Comparison of ENCODE assay signal across 8 cellular contexts in genomic region chr16:25066747-25067631, GRCh38. TPM values are rescaled to one million over a fixed set of nuclear protein-coding genes. Genes with fewer than 3 reads are reported as not detected.
DNase-seq lines count a peak whose midpoint lies in the region; ATAC-seq and TF ChIP-seq lines count a peak whose summit lies in the region.

No MANE protein-coding gene starts in this region.

- peak overlapping the region; percentile 93 for H3K4me3 ChIP-seq in CD8-positive, alpha-beta memory T cell (ENCODE audit: low read length)
- H3K4me3 ChIP-seq in PC-9 (peak overlapping the region; percentile 97), esophagus squamous epithelium (peak overlapping the region; percentile 56 to 97 (median 70)), muscle layer of duodenum (ENCODE audit: low read depth in 1 of 2, low read length in 2 of 2) (peak overlapping the region; percentile 58 to 99)

- H4K20me1 ChIP-seq in PC-9 (ENCODE audit: insufficient read depth): no peaks in the 10 kb centered on the region

- H3K4me3 Mint-ChIP-seq in CD8-positive, alpha-beta memory T cell: peak overlapping the region; percentile 76 to 95 (median 87)
- peak overlapping the region; percentile 87 to 95 for H3K4me3 Mint-ChIP-seq in activated T-cell treated with anti-CD3 and anti-CD28 coated beads, Interleukin-2, amount 50 U/mL, for 72 hours

- WGBS in esophagus squamous epithelium, 2 donors: 0 to 2% methylated on average over 8 to 11 of the region's 63 CpGs

- no peaks in the 10 kb centered on the region for H3K79me2 ChIP-seq in PC-9 (ENCODE audit: low read depth)

- peak; percentile 77 to 91 (median 82) for DNase-seq in CD8-positive, alpha-beta memory T cell
- DNase-seq in HS-27A (ENCODE audit: low read depth): peak; percentile 24
- peak; percentile 38 to 81 for DNase-seq in PC-9
- peak; percentile 90 for DNase-seq in activated T-cell treated with anti-CD3 and anti-CD28 coated beads, Interleukin-2, amount 50 U/mL, for 72 hours
- DNase-seq in esophagus squamous epithelium (lab: John Stamatoyannopoulos, UW): no peak
- DNase-seq in stimulated activated CD8-positive, alpha-beta memory T cell treated with anti-CD3 and anti-CD28 coated beads, Interleukin-7, amount 100 ng/mL, for 24 hours (ENCODE audit: low read depth): peak; percentile 70

- TF ChIP-seq POLR2A in esophagus squamous epithelium (IDR thresholded peaks at IDR 0.05): peak in 2 of 4 donors; percentile 80 to 86

- H3K4me2 ChIP-seq in PC-9: peak overlapping the region; percentile 99

- H3K27ac ChIP-seq in CD8-positive, alpha-beta memory T cell (ENCODE audit: low read depth, low read length): peak overlapping the region; percentile 77
- H3K27ac ChIP-seq in PC-9 (no peak overlapping the region), esophagus squamous epithelium (peak overlapping the region; percentile 80 to 97 (median 91)), muscle layer of duodenum (ENCODE audit: low read length) (peak overlapping the region; percentile 95)

- peaks cover 0 to 3% (median 2%) of the 10 kb centered on the region in 3 donors for H3K36me3 Mint-ChIP-seq in CD8-positive, alpha-beta memory T cell
- no peaks in the 10 kb centered on the region for H3K36me3 Mint-ChIP-seq in activated T-cell treated with anti-CD3 and anti-CD28 coated beads, Interleukin-2, amount 50 U/mL, for 72 hours (ENCODE audit: insufficient read depth in 2 of 2)

- H3K4me1 ChIP-seq in CD8-positive, alpha-beta memory T cell (ENCODE audit: insufficient read depth, low read length): peaks cover 46% of the 10 kb centered on the region
- H3K4me1 ChIP-seq in PC-9 (replicated peaks; ENCODE audit: insufficient read depth): 0 out of 2 replicates have a peak, but pooled peaks cover 7% of the 10 kb centered on the region
- H3K4me1 ChIP-seq in esophagus squamous epithelium: peaks cover 5 to 34% (median 6%) of the 10 kb centered on the region in 3 donors
- no peaks in the 10 kb centered on the region for H3K4me1 ChIP-seq in muscle layer of duodenum (ENCODE audit: control insufficient read depth in 1 of 2, insufficient read depth in 2 of 2, low read length in 2 of 2)

- ATAC-seq in GM19463 (IDR thresholded peaks at IDR 0.05; ENCODE audit: unreplicated experiment): peak; percentile 93
- peak; percentile 97 for ATAC-seq in activated T-cell treated with anti-CD3 and anti-CD28 coated beads, Interleukin-2, amount 50 U/mL, for 72 hours (replicated peaks in 1 of 2)

- H3K9me3 Mint-ChIP-seq in CD8-positive, alpha-beta memory T cell: no peaks in the 10 kb centered on the region
- H3K9me3 Mint-ChIP-seq in activated T-cell treated with anti-CD3 and anti-CD28 coated beads, Interleukin-2, amount 50 U/mL, for 72 hours: no peaks in the 10 kb centered on the region

- TF ChIP-seq CTCF in PC-9 (conservative IDR thresholded peaks at IDR 0.05): no peak
- TF ChIP-seq CTCF in esophagus squamous epithelium (IDR thresholded peaks at IDR 0.05): no peak

- peak overlapping the region; percentile 60 to 97 (median 90) for H3K27ac Mint-ChIP-seq in CD8-positive, alpha-beta memory T cell
- peak overlapping the region; percentile 91 for H3K27ac Mint-ChIP-seq in activated T-cell treated with anti-CD3 and anti-CD28 coated beads, Interleukin-2, amount 50 U/mL, for 72 hours

- no peaks in the 10 kb centered on the region for H3K36me3 ChIP-seq in CD8-positive, alpha-beta memory T cell (ENCODE audit: insufficient read depth, low read length)
- no peaks in the 10 kb centered on the region for H3K36me3 ChIP-seq in PC-9 (ENCODE audit: low read depth)
- H3K36me3 ChIP-seq in esophagus squamous epithelium: no peaks in the 10 kb centered on the region
- no peaks in the 10 kb centered on the region for H3K36me3 ChIP-seq in muscle layer of duodenum (ENCODE audit: control insufficient read depth in 1 of 2, insufficient read depth in 2 of 2, low read length in 2 of 2)

- no peaks in the 10 kb centered on the region for H3K27me3 Mint-ChIP-seq in CD8-positive, alpha-beta memory T cell
- peaks cover 9% of the 10 kb centered on the region for H3K27me3 Mint-ChIP-seq in activated T-cell treated with anti-CD3 and anti-CD28 coated beads, Interleukin-2, amount 50 U/mL, for 72 hours (ENCODE audit: low read depth)

- peaks cover 7% of the 10 kb centered on the region; the same call in 1 of the 2 replicates for H3F3A ChIP-seq in PC-9 (ENCODE audit: insufficient read depth, low read depth)

- POLR2A ChIA-PET in CD8-positive, alpha-beta memory T cell (lab: Charles Lee): interaction anchor here (0.6 to 1.8 kb wide), 8 partner anchors 16 to 129 kb away, joined by 3 to 22 read pairs (median 6); partner anchors contain the start of genes ARHGAP17 and LCMT1
- POLR2A ChIA-PET in PC-9 (lab: Charles Lee; ENCODE audit: unreplicated experiment): interaction anchor here (0.6 to 0.9 kb wide), 5 partner anchors 29 to 1467 kb away, joined by 3 to 6 read pairs (median 4); no protein-coding TSS in a partner anchor

- H3K9me3 ChIP-seq in CD8-positive, alpha-beta memory T cell (ENCODE audit: low read length): no peaks in the 10 kb centered on the region
- no peaks in the 10 kb centered on the region for H3K9me3 ChIP-seq in PC-9 (ENCODE audit: insufficient read depth, low read depth)
- H3K9me3 ChIP-seq in esophagus squamous epithelium: no peaks in the 10 kb centered on the region
- H3K9me3 ChIP-seq in muscle layer of duodenum (ENCODE audit: control insufficient read depth in 1 of 2, low read length in 2 of 2): no peaks in the 10 kb centered on the region

- H3K27me3 ChIP-seq in CD8-positive, alpha-beta memory T cell (ENCODE audit: insufficient read depth, low read length, poor library complexity, severe bottlenecking): no peaks in the 10 kb centered on the region
- no peaks in the 10 kb centered on the region for H3K27me3 ChIP-seq in PC-9 (ENCODE audit: insufficient read depth, low read depth)
- H3K27me3 ChIP-seq in esophagus squamous epithelium: no peaks in the 10 kb centered on the region
- no peaks in the 10 kb centered on the region for H3K27me3 ChIP-seq in muscle layer of duodenum (ENCODE audit: low read depth, low read length)

- TSS peak; percentile 62 for BruUV-seq in PC-9 (replicated peaks; lab: Mats Ljungman, UMichigan)

- CTCF ChIA-PET in CD8-positive, alpha-beta memory T cell (lab: Charles Lee): interaction anchor here (0.7 to 1.6 kb wide), 6 partner anchors 8 to 41 kb away, joined by 3 to 8 read pairs (median 4); no protein-coding TSS in a partner anchor
- CTCF ChIA-PET in PC-9 (lab: Charles Lee): interaction anchor here (0.7 kb wide), 1 partner anchor 1392 kb away, joined by 6 read pairs; no protein-coding TSS in a partner anchor

- H3K4me1 Mint-ChIP-seq in CD8-positive, alpha-beta memory T cell: peaks cover 32 to 47% (median 38%) of the 10 kb centered on the region in 3 donors
- peaks cover 42% of the 10 kb centered on the region for H3K4me1 Mint-ChIP-seq in activated T-cell treated with anti-CD3 and anti-CD28 coated beads, Interleukin-2, amount 50 U/mL, for 72 hours (ENCODE audit: low read depth)

- peak overlapping the region; percentile 98 for H2AFZ ChIP-seq in PC-9

- H3K9me2 ChIP-seq in PC-9 (ENCODE audit: insufficient read depth): no peaks in the 10 kb centered on the region

- intact Hi-C loops in PC-9 (cut with micrococcal nuclease; ENCODE audit: unreplicated experiment): loop anchor here (2.0 to 10.0 kb wide), 2 partner anchors 40 to 188 kb away; partner anchors contain the start of gene ZKSCAN2
- intact Hi-C loops in esophagus squamous epithelium (cut with DNase I): no loop called here

RNA-seq across cellular contexts. Expression of gene LCMT1, which starts 44.6 kb away (rescaled TPM):
- 10 to 100 TPM; 43.6 to 43.8 TPM for total RNA-seq in CD8-positive, alpha-beta memory T cell
- polyA plus RNA-seq in CD8-positive, alpha-beta memory T cell: 54.3 TPM
- 67.1 and 113 TPM in 2 replicates for total RNA-seq in PC-9 (2021)
- total RNA-seq in activated T-cell treated with anti-CD3 and anti-CD28 coated beads, Interleukin-2, amount 50 U/mL, for 72 hours: 10 to 100 TPM; 43.7 to 50.1 TPM
- 10 to 100 TPM; 20.4 to 35.5 (median 22.6) TPM for total RNA-seq in esophagus squamous epithelium

RNA-seq across cellular contexts. Expression of gene ARHGAP17, which starts 51.8 kb away (rescaled TPM):
- 10 to 100 TPM; 52.6 to 58.5 TPM for total RNA-seq in CD8-positive, alpha-beta memory T cell
- polyA plus RNA-seq in CD8-positive, alpha-beta memory T cell: 41.7 TPM
- total RNA-seq in PC-9 (2021) (69.6 and 74.6 TPM in 2 replicates), esophagus squamous epithelium (10 to 100 TPM; 36.2 to 48.1 (median 43.2) TPM)
- 10 to 100 TPM; 66.8 to 70.9 TPM for total RNA-seq in activated T-cell treated with anti-CD3 and anti-CD28 coated beads, Interleukin-2, amount 50 U/mL, for 72 hours
